In the genomic region with DNA sequence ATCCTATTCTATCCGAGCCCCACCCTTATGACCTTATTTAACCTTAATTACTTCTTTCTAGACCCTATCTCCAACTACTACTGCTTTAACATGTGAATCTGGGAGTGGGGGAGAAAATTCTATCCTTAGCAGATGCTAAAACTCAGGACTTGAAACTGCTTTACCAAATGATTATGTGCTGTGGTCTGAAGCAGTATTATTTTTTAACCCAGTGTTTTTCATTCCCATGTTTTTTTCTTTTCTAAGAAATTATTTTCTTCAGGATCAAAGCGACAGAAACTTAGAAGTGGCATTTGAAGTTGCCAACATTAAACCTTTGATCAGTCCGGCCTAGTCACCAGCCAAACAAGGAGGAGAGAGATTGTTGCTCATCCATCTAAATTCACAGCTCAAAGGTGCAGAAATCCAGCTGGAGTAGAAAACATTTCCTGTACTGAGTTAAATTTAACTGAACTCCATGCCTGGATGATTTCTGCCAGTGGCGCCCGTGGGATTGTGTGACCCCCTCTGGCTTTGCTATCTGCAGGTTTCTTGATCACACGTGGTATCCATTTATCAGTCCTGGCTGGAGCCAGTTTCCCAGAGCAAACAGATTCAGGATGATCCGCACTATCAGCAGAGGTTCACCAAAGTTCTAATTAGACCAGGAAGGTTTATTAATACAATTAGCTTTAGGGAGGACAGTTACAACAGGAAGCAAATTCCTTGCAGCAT, we compare ENCODE assay signal across 13 cellular contexts.
DNase-seq lines count a peak whose midpoint lies in the region; ATAC-seq and TF ChIP-seq lines count a peak whose summit lies in the region.
"Had no signal": no experiment of that assay in that cellular context is flagged by ENCODE, and none has a peak within 500 bp of the region (broad histone marks: within the 10 kb centered on the region; RNA-seq: fewer than 3 reads in every experiment).

No MANE protein-coding gene starts in this region.

- TF ChIP-seq RAD21 in IMR-90 (IDR thresholded peaks at IDR 0.05; ENCODE audit: low read length) = no peak

- no peaks in the 10 kb centered on the region for H3K36me3 Mint-ChIP-seq in mesothelial cell of epicardium
- H3K36me3 Mint-ChIP-seq in HFFc6 (ENCODE audit: low read depth) = no peaks in the 10 kb centered on the region
- H3K36me3 Mint-ChIP-seq in natural killer cell treated with Interleukin-12 subunit alpha and Interleukin-12 subunit beta and Interleukin-15 and Interleukin-18, amount 100 ng/mL, for 72 hours = no peaks in the 10 kb centered on the region
- H3K36me3 Mint-ChIP-seq: activated CD8-positive, alpha-beta memory T cell treated with anti-CD3 and anti-CD28 coated beads, Interleukin-2, amount 10 ng/mL, durations not matched to agents 7 days and 5 days; activated naive CD4-positive, alpha-beta T cell treated with anti-CD3 and anti-CD28 coated beads, Interleukin-2, amount 50 U/mL, for 24 hours had no signal

- no peak overlapping the region for H3K23ac ChIP-seq in IMR-90 (ENCODE audit: low read depth, low read length)

- H3K9me3 ChIP-seq in BE2C (no peaks in the 10 kb centered on the region), IMR-90 (ENCODE audit: control insufficient read depth, insufficient read depth, low read length) (no peaks in the 10 kb centered on the region), endocrine pancreas (ENCODE audit: control insufficient read depth, low read length) (no peaks in the 10 kb centered on the region), Peyer's patch (no peaks in the 10 kb centered on the region)
- H3K9me3 ChIP-seq: lower lobe of right lung had no signal

- H3K9me3 Mint-ChIP-seq in mesothelial cell of epicardium (no peaks in the 10 kb centered on the region), HFFc6 (no peaks in the 10 kb centered on the region)
- no peaks in the 10 kb centered on the region for H3K9me3 Mint-ChIP-seq in natural killer cell treated with Interleukin-12 subunit alpha and Interleukin-12 subunit beta and Interleukin-15 and Interleukin-18, amount 100 ng/mL, for 72 hours
- H3K9me3 Mint-ChIP-seq: activated naive CD4-positive, alpha-beta T cell treated with anti-CD3 and anti-CD28 coated beads, Interleukin-2, amount 50 U/mL, for 24 hours had no signal

- intact Hi-C loops in IMR-90 (cut with micrococcal nuclease) = no loop called here

- WGBS in IMR-90 (ENCODE audit: extremely low coverage in 2 of 2, insufficient read length in 1 of 2), 2 experiments = 53% methylated on average over 3 of the region's 7 CpGs; no CpG with 5 or more reads in 1 of the 2 experiments

- H3K56ac ChIP-seq in IMR-90 (ENCODE audit: extremely low read depth, insufficient read depth, low read length) = no peak overlapping the region

- no peak overlapping the region for H2AK9ac ChIP-seq in IMR-90 (replicated peaks; ENCODE audit: low read depth, low read length, poor library complexity)

- H3K4me3 Mint-ChIP-seq in mesothelial cell of epicardium (no peak overlapping the region), HFFc6 (no peak overlapping the region)
- no peak overlapping the region for H3K4me3 Mint-ChIP-seq in natural killer cell treated with Interleukin-12 subunit alpha and Interleukin-12 subunit beta and Interleukin-15 and Interleukin-18, amount 100 ng/mL, for 72 hours
- H3K4me3 Mint-ChIP-seq: activated CD8-positive, alpha-beta memory T cell treated with anti-CD3 and anti-CD28 coated beads, Interleukin-2, amount 10 ng/mL, durations not matched to agents 7 days and 5 days; activated naive CD4-positive, alpha-beta T cell treated with anti-CD3 and anti-CD28 coated beads, Interleukin-2, amount 50 U/mL, for 24 hours had no signal

- no peak overlapping the region for H2BK120ac ChIP-seq in IMR-90 (ENCODE audit: low read depth, low read length)

- no peak overlapping the region for H4K91ac ChIP-seq in IMR-90 (ENCODE audit: insufficient read depth, low read depth, low read length)

- H3K27ac ChIP-seq in IMR-90 (ENCODE audit: insufficient read depth, low read length) = no peak overlapping the region
- peak overlapping the region in 1 of 4 donors; percentile 4 for H3K27ac ChIP-seq in Peyer's patch
- H3K27ac ChIP-seq: lower lobe of right lung had no signal

- H3K4me1 Mint-ChIP-seq in mesothelial cell of epicardium = peaks cover 25% of the 10 kb centered on the region
- peaks cover 26% of the 10 kb centered on the region for H3K4me1 Mint-ChIP-seq in HFFc6 (ENCODE audit: low read depth)
- peaks cover 23 to 26% of the 10 kb centered on the region in 2 donors for H3K4me1 Mint-ChIP-seq in natural killer cell treated with Interleukin-12 subunit alpha and Interleukin-12 subunit beta and Interleukin-15 and Interleukin-18, amount 100 ng/mL, for 72 hours (ENCODE audit: low read depth in 2 of 2)
- H3K4me1 Mint-ChIP-seq: activated naive CD4-positive, alpha-beta T cell treated with anti-CD3 and anti-CD28 coated beads, Interleukin-2, amount 50 U/mL, for 24 hours had no signal

- no peak overlapping the region for H2AFZ ChIP-seq in IMR-90 (replicated peaks; ENCODE audit: low read length, poor library complexity)

- no peaks in the 10 kb centered on the region for H4K20me1 ChIP-seq in IMR-90 (ENCODE audit: insufficient read depth, low read length)

- H3K9ac ChIP-seq in IMR-90 (ENCODE audit: low read depth, low read length) (no peak overlapping the region), endocrine pancreas (ENCODE audit: control insufficient read depth, insufficient read depth, low read length) (peak overlapping the region; percentile 36)

- H3K18ac ChIP-seq in IMR-90 (ENCODE audit: low read depth, low read length) = no peak overlapping the region

- H3K4me1 ChIP-seq in BE2C (peaks cover 39% of the 10 kb centered on the region), IMR-90 (ENCODE audit: control insufficient read depth, insufficient read depth, low read length) (peaks cover 1% of the 10 kb centered on the region; the same call in 1 of the 2 replicates), endocrine pancreas (ENCODE audit: control insufficient read depth, insufficient read depth, low read length) (peaks cover 4% of the 10 kb centered on the region), Peyer's patch (peaks cover 0 to 5% (median 0%) of the 10 kb centered on the region in 4 donors)

- POLR2A ChIA-PET in IMR-90 (lab: Charles Lee; ENCODE audit: unreplicated experiment) = no interaction called here

- no peak overlapping the region for H2BK5ac ChIP-seq in IMR-90 (ENCODE audit: low read depth, low read length, poor library complexity, severe bottlenecking)

- TF ChIP-seq CTCF in BE2C (IDR thresholded peaks at IDR 0.05; ENCODE audit: low read depth, low read length) (no peak), IMR-90 (conservative IDR thresholded peaks at IDR 0.05; ENCODE audit: low read depth, low read length) (no peak), mesothelial cell of epicardium (IDR thresholded peaks at IDR 0.05; ENCODE audit: unreplicated experiment) (no peak), HFFc6 (IDR thresholded peaks at IDR 0.05) (no peak), Peyer's patch (IDR thresholded peaks at IDR 0.05) (no peak)

- dilution Hi-C loops in IMR-90 (cut with HindIII; ENCODE audit: low sequenced_read_pairs, unreplicated experiment) = no loop called here

- peak; percentile 90 for DNase-seq in BE2C
- DNase-seq in IMR-90 = no peak
- DNase-seq in mesothelial cell of epicardium (ENCODE audit: low spot score in 2 of 2, unreplicated experiment in 2 of 2) = no peak
- no peak for DNase-seq in HFFc6
- no peak for DNase-seq in natural killer cell treated with Interleukin-12 subunit alpha and Interleukin-12 subunit beta and Interleukin-15 and Interleukin-18, amount 100 ng/mL, for 72 hours (ENCODE audit: low spot score)
- DNase-seq in Peyer's patch = no peak
- DNase-seq: activated CD8-positive, alpha-beta memory T cell treated with anti-CD3 and anti-CD28 coated beads, Interleukin-2, amount 10 ng/mL, durations not matched to agents 7 days and 5 days; DMS53; lower lobe of right lung; stimulated activated CD8-positive, alpha-beta memory T cell treated with anti-CD3 and anti-CD28 coated beads, Interleukin-4, amount 100 ng/mL, for 48 hours had no signal

- H2BK15ac ChIP-seq in IMR-90 (ENCODE audit: low read depth, low read length) = no peak overlapping the region

- no peaks in the 10 kb centered on the region; the same call in 1 of the 2 replicates for H3K9me1 ChIP-seq in IMR-90 (ENCODE audit: insufficient read depth, low read length)

- no peak overlapping the region for H3K4me2 ChIP-seq in IMR-90 (ENCODE audit: low read depth, low read length)

- H3K4me3 ChIP-seq in BE2C (ENCODE audit: low read depth, low read length) (peak overlapping the region; percentile 30), IMR-90 (ENCODE audit: insufficient read depth, low read depth, low read length) (no peak overlapping the region), endocrine pancreas (ENCODE audit: control insufficient read depth, insufficient read depth, low read length) (peak overlapping the region; percentile 8), Peyer's patch (no peak overlapping the region)
- H3K4me3 ChIP-seq: lower lobe of right lung had no signal

- H4K8ac ChIP-seq in IMR-90 (ENCODE audit: low read depth in 2 of 2, low read length in 2 of 2) = peak overlapping the region in 1 of 2 experiments; percentile 18; a peak in 1 of 4 replicates

- peak overlapping the region; percentile 17; the same call in 1 of the 2 replicates for H4K5ac ChIP-seq in IMR-90 (ENCODE audit: low read depth, low read length)

- H3K4ac ChIP-seq in IMR-90 (ENCODE audit: low read depth, low read length) = no peak overlapping the region

- H2AK5ac ChIP-seq in IMR-90 (ENCODE audit: low read depth, low read length) = no peak overlapping the region

- H3K79me1 ChIP-seq in IMR-90 (ENCODE audit: low read depth in 1 of 2, low read length in 2 of 2) = no peaks in the 10 kb centered on the region

- CTCF ChIA-PET in IMR-90 (lab: Yijun Ruan, JAX) = interaction anchor here (0.5 kb wide), 1 partner anchor 19 kb away, joined by 3 read pairs; no protein-coding TSS in a partner anchor

- no peak overlapping the region for H3K14ac ChIP-seq in IMR-90 (replicated peaks; ENCODE audit: low read depth, low read length)

- H3K36me3 ChIP-seq in BE2C (no peaks in the 10 kb centered on the region), IMR-90 (ENCODE audit: control insufficient read depth, insufficient read depth, low read length) (no peaks in the 10 kb centered on the region), endocrine pancreas (ENCODE audit: control insufficient read depth, insufficient read depth, low read length) (no peaks in the 10 kb centered on the region), Peyer's patch (no peaks in the 10 kb centered on the region)
- H3K36me3 ChIP-seq: lower lobe of right lung had no signal

- no peaks in the 10 kb centered on the region for H3K27me3 ChIP-seq in BE2C
- no peaks in the 10 kb centered on the region for H3K27me3 ChIP-seq in IMR-90 (ENCODE audit: control insufficient read depth, insufficient read depth, low read length)
- no peaks in the 10 kb centered on the region for H3K27me3 ChIP-seq in endocrine pancreas (ENCODE audit: control insufficient read depth, insufficient read depth, low read length)
- H3K27me3 ChIP-seq in Peyer's patch = no peaks in the 10 kb centered on the region

- H2BK20ac ChIP-seq in IMR-90 (ENCODE audit: low read depth, low read length) = no peak overlapping the region

- H3K27me3 Mint-ChIP-seq in mesothelial cell of epicardium (ENCODE audit: low read depth) (no peaks in the 10 kb centered on the region), HFFc6 (ENCODE audit: insufficient read depth) (no peaks in the 10 kb centered on the region; the same call in 1 of the 2 replicates)
- peaks cover 2 to 8% of the 10 kb centered on the region in 2 donors for H3K27me3 Mint-ChIP-seq in natural killer cell treated with Interleukin-12 subunit alpha and Interleukin-12 subunit beta and Interleukin-15 and Interleukin-18, amount 100 ng/mL, for 72 hours
- H3K27me3 Mint-ChIP-seq: activated CD8-positive, alpha-beta memory T cell treated with anti-CD3 and anti-CD28 coated beads, Interleukin-2, amount 10 ng/mL, durations not matched to agents 7 days and 5 days; activated naive CD4-positive, alpha-beta T cell treated with anti-CD3 and anti-CD28 coated beads, Interleukin-2, amount 50 U/mL, for 24 hours had no signal

- in situ Hi-C loops in IMR-90 (cut with MboI; ENCODE audit: low sequenced_read_pairs) = no loop called here

- H3K27ac Mint-ChIP-seq in mesothelial cell of epicardium = peak overlapping the region; percentile 82
- no peak overlapping the region for H3K27ac Mint-ChIP-seq in HFFc6
- no peak overlapping the region for H3K27ac Mint-ChIP-seq in natural killer cell treated with Interleukin-12 subunit alpha and Interleukin-12 subunit beta and Interleukin-15 and Interleukin-18, amount 100 ng/mL, for 72 hours
- H3K27ac Mint-ChIP-seq: activated CD8-positive, alpha-beta memory T cell treated with anti-CD3 and anti-CD28 coated beads, Interleukin-2, amount 10 ng/mL, durations not matched to agents 7 days and 5 days; activated naive CD4-positive, alpha-beta T cell treated with anti-CD3 and anti-CD28 coated beads, Interleukin-2, amount 50 U/mL, for 24 hours had no signal

- TF ChIP-seq POLR2A in IMR-90 (IDR thresholded peaks at IDR 0.05; ENCODE audit: low read depth, low read length) (no peak), Peyer's patch (IDR thresholded peaks at IDR 0.05) (no peak)

- BruUV-seq in IMR-90 (replicated peaks; lab: Mats Ljungman, UMichigan) = no TSS peak

- ATAC-seq in IMR-90 (ENCODE audit: low read depth) (no peak), HG03460 (IDR thresholded peaks at IDR 0.05; ENCODE audit: unreplicated experiment) (no peak)
- no peak for ATAC-seq in natural killer cell treated with Interleukin-12 subunit alpha and Interleukin-12 subunit beta and Interleukin-15 and Interleukin-18, amount 100 ng/mL, for 72 hours
- ATAC-seq: activated CD8-positive, alpha-beta memory T cell treated with anti-CD3 and anti-CD28 coated beads, Interleukin-2, amount 10 ng/mL, durations not matched to agents 7 days and 5 days; lower lobe of right lung had no signal

Comparison
In these comparisons a context has a peak if more than half of its experiments do, and no peak if none do; other contexts are left out.
1. H3K4me3 ChIP-seq: peak in BE2C (single experiment) and endocrine pancreas (single experiment); none in IMR-90 (single experiment) and Peyer's patch (0 of 4).